In genomic region chr22:31972180-31972579, GRCh38 we compare ENCODE assay signal across 33 cellular contexts.
"Had no signal": no experiment of that assay in that cellular context is flagged by ENCODE, and none has a peak within 500 bp of the region (broad histone marks: within the 10 kb centered on the region; RNA-seq: fewer than 3 reads in every experiment).

No MANE protein-coding gene starts in this region.

- H3K27ac ChIP-seq: adrenal gland, breast epithelium, KMS-11, VCaP had no signal

- H3K4me3 Mint-ChIP-seq: activated CD8-positive, alpha-beta T cell treated with anti-CD3 and anti-CD28 coated beads for 36 hours; activated T-cell treated with anti-CD3 and anti-CD28 coated beads, Interleukin-2, amount 50 U/mL, for 24 hours had no signal

- H3K27me3 ChIP-seq: adrenal gland, body of pancreas, breast epithelium, Peyer's patch had no signal

- DNase-seq: activated CD4-positive, alpha-beta T cell treated with anti-CD3 and anti-CD28 coated beads, Interleukin-2, amount 10 ng/mL, durations not matched to agents 24 days and 14 days; activated CD4-positive, alpha-beta T cell treated with anti-CD3 and anti-CD28 coated beads, Interleukin-2, amount 50 U/mL, for 4 hours; activated CD8-positive, alpha-beta T cell treated with anti-CD3 and anti-CD28 coated beads for 36 hours; activated gamma-delta T cell treated with Interleukin-2 at 50 U/mL for 16 hours; activated naive CD4-positive, alpha-beta T cell treated with anti-CD3 and anti-CD28 coated beads for 36 hours; activated T-cell treated with anti-CD3 and anti-CD28 coated beads, Interleukin-2, amount 50 U/mL, for 24 hours; adrenal gland; body of pancreas; MM.1S; MV-4-11; NCI-H1092; NCI-H1436 treated with DMSO at 0.1 percent for 48 hours; NCI-H1694 treated with DMSO at 0.1 percent for 48 hours; NCI-H2029; NCI-H2107; NCI-H2171; NCI-H510A; NCI-H526; NCI-H748 treated with DMSO at 0.1 percent for 48 hours; NK-92 treated with Interleukin-12 subunit alpha and Interleukin-12 subunit beta, amount 100 ng/mL, for 24 hours; PC-3; Peyer's patch; RPMI8226; SHP77 treated with DMSO at 0.1 percent for 48 hours; T-cell; T-helper 2 cell; T-helper 9 cell had no signal

- H3K36me3 Mint-ChIP-seq: activated naive CD4-positive, alpha-beta T cell treated with anti-CD3 and anti-CD28 coated beads, Interleukin-2, amount 50 U/mL, for 72 hours; T-cell had no signal

- H3K9me3 ChIP-seq: adrenal gland, body of pancreas, breast epithelium, Peyer's patch had no signal

- H3K27me3 Mint-ChIP-seq: T-cell had no signal

- FAIRE-seq: astrocyte had no signal

- H3K27ac Mint-ChIP-seq: activated CD4-positive, alpha-beta T cell treated with anti-CD3 and anti-CD28 coated beads, Interleukin-2, amount 10 ng/mL, durations not matched to agents 24 days and 14 days; activated CD8-positive, alpha-beta T cell treated with anti-CD3 and anti-CD28 coated beads for 36 hours; activated naive CD4-positive, alpha-beta T cell treated with anti-CD3 and anti-CD28 coated beads for 36 hours; activated naive CD4-positive, alpha-beta T cell treated with anti-CD3 and anti-CD28 coated beads, Interleukin-2, amount 50 U/mL, for 72 hours; activated T-cell treated with anti-CD3 and anti-CD28 coated beads, Interleukin-2, amount 50 U/mL, for 24 hours; T-cell had no signal

- H3K9me3 Mint-ChIP-seq: activated CD4-positive, alpha-beta T cell treated with anti-CD3 and anti-CD28 coated beads, Interleukin-2, amount 10 ng/mL, durations not matched to agents 24 days and 14 days; activated CD8-positive, alpha-beta T cell treated with anti-CD3 and anti-CD28 coated beads for 36 hours; activated naive CD4-positive, alpha-beta T cell treated with anti-CD3 and anti-CD28 coated beads for 36 hours; activated naive CD4-positive, alpha-beta T cell treated with anti-CD3 and anti-CD28 coated beads, Interleukin-2, amount 50 U/mL, for 72 hours; activated T-cell treated with anti-CD3 and anti-CD28 coated beads, Interleukin-2, amount 50 U/mL, for 24 hours; T-cell had no signal

- ATAC-seq: activated CD8-positive, alpha-beta T cell treated with anti-CD3 and anti-CD28 coated beads for 36 hours; activated naive CD4-positive, alpha-beta T cell treated with anti-CD3 and anti-CD28 coated beads, Interleukin-2, amount 50 U/mL, for 72 hours; body of pancreas; PC-3; SK-N-SH treated with all-trans-retinoic acid at 6 μM for 48 hours; T-cell had no signal

- H3K4me3 ChIP-seq: adrenal gland, body of pancreas, breast epithelium, Peyer's patch had no signal

- H3K36me3 ChIP-seq: adrenal gland, breast epithelium, Peyer's patch had no signal
